In the genomic region with DNA sequence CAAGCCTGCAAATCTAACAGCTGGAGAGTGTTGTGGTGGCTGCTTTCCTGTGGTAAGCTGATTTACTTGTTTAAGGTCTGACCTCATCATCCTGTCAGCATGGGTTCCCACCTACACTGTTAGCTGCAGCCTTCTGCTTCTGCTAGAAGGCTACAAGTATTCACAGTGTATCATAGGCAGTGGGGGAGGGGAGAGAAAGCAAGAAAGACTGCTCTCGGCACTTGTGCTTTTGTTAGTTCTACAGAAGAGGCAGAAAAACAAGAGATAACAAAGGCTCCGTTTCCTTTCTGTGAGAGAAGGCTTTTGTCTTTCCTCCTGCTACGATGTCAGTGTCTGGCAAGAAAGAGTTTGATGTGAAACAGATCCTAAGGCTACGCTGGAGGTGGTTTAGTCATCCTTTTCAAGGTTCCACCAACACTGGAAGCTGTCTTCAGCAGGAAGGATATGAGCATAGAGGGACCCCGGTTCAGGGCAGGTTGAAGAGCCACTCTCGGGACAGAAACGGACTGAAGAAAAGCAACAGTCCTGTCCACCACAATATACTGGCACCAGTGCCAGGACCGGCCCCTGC, we compare ENCODE assay signal across 8 cellular contexts. TPM values are rescaled to one million over a fixed set of nuclear protein-coding genes. Genes with fewer than 3 reads are reported as not detected.
A peak's percentile ranks its signal among the peaks of the same experiment; 100 is the strongest.
DNase-seq lines count a peak whose midpoint lies in the region; ATAC-seq and TF ChIP-seq lines count a peak whose summit lies in the region.

A gene with protein sequence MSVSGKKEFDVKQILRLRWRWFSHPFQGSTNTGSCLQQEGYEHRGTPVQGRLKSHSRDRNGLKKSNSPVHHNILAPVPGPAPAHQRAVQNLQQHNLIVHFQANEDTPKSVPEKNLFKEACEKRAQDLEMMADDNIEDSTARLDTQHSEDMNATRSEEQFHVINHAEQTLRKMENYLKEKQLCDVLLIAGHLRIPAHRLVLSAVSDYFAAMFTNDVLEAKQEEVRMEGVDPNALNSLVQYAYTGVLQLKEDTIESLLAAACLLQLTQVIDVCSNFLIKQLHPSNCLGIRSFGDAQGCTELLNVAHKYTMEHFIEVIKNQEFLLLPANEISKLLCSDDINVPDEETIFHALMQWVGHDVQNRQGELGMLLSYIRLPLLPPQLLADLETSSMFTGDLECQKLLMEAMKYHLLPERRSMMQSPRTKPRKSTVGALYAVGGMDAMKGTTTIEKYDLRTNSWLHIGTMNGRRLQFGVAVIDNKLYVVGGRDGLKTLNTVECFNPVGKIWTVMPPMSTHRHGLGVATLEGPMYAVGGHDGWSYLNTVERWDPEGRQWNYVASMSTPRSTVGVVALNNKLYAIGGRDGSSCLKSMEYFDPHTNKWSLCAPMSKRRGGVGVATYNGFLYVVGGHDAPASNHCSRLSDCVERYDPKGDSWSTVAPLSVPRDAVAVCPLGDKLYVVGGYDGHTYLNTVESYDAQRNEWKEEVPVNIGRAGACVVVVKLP (plus strand): TSS at position 232 of the 571 bp plus-strand sequence. CDS start 92 bp downstream, at position 324.

- peaks cover 7% of the 10 kb centered on the region for H3K4me1 ChIP-seq in HUES6 (ENCODE audit: control insufficient read depth, insufficient read depth, low read length)
- H3K4me1 ChIP-seq in sigmoid colon, result peaks cover 0 to 13% (median 0%) of the 10 kb centered on the region in 4 donors

- no peak for TF ChIP-seq CTCF in sigmoid colon (IDR thresholded peaks at IDR 0.05)

- no peak for TF ChIP-seq POLR2A in sigmoid colon (IDR thresholded peaks at IDR 0.05)

- ATAC-seq in HG03108 (IDR thresholded peaks at IDR 0.05; ENCODE audit: unreplicated experiment), result no peak
- no peak for ATAC-seq in GM21786 (IDR thresholded peaks at IDR 0.05; ENCODE audit: unreplicated experiment)

- DNase-seq in SW480 (ENCODE audit: low spot score) (peak; percentile 9), hypothalamus (lab: John Stamatoyannopoulos, UW) (peak in 41 of 51 donors; percentile 0 to 78 (median 7)), sigmoid colon (no peak), GM03348 (ENCODE audit: low spot score) (no peak), DMS114 treated with DMSO at 0.1 percent for 48 hours (lab: John Stamatoyannopoulos, UW; ENCODE audit: unreplicated experiment) (no peak)

- H3K27ac ChIP-seq in HUES6 (ENCODE audit: low read depth, low read length) (peak within 1 kb of the TSS; percentile 87), sigmoid colon (peak within 1 kb of the TSS; percentile 59 to 75 (median 73))

- H3K4me3 ChIP-seq in HUES6 (ENCODE audit: low read depth, low read length) (peak within 1 kb of the TSS; percentile 75), sigmoid colon (peak within 1 kb of the TSS; percentile 15 to 43 (median 40))

- peak within 1 kb of the TSS; percentile 83 for H3K9ac ChIP-seq in HUES6 (ENCODE audit: low read length)

- intact Hi-C loops in sigmoid colon (cut with DNase I), result no loop called here

- 4 to 19% methylated on average over 8 of the region's 8 CpGs for WGBS in sigmoid colon, 2 donors

- H3K9me3 ChIP-seq in HUES6 (ENCODE audit: control insufficient read depth, insufficient read depth, low read depth, low read length), result no peaks in the 10 kb centered on the region
- H3K9me3 ChIP-seq in sigmoid colon, result no peaks in the 10 kb centered on the region

- TF ChIP-seq EP300 in sigmoid colon (IDR thresholded peaks at IDR 0.05), result no peak

- no peaks in the 10 kb centered on the region for H3K36me3 ChIP-seq in HUES6 (ENCODE audit: control insufficient read depth, insufficient read depth, low read length)
- H3K36me3 ChIP-seq in sigmoid colon, result no peaks in the 10 kb centered on the region

- H3K27me3 ChIP-seq in HUES6 (ENCODE audit: control insufficient read depth, insufficient read depth, low read length) (no peaks in the 10 kb centered on the region), sigmoid colon (no peaks in the 10 kb centered on the region)

RNA-seq across cellular contexts. Expression of the gene that starts here (rescaled TPM):
- total RNA-seq in sigmoid colon, result 1 to 10 TPM in 2 of 4 donors, under 1 TPM in 2; 0.33 to 2.2 (median 1.5) TPM
- polyA plus RNA-seq in sigmoid colon, result under 1 TPM in 2 of 3 donors, not detected in 1; 0.15 to 0.60 TPM

Comparison
In these comparisons a context has a peak if more than half of its experiments do, and no peak if none do; other contexts are left out.
1. DNase-seq: peak in SW480 (single experiment) and hypothalamus (41 of 51); none in sigmoid colon (single experiment), GM03348 (single experiment) and DMS114 treated with DMSO at 0.1 percent for 48 hours (single experiment).